30 cellular contexts compared by ENCODE assay signal in genomic region chr14:47507866-47508265, GRCh38.
"Had no signal": no experiment of that assay in that cellular context is flagged by ENCODE, and none has a peak within 500 bp of the region (broad histone marks: within the 10 kb centered on the region; RNA-seq: fewer than 3 reads in every experiment).

No MANE protein-coding gene starts in this region.

- H3K36me3 Mint-ChIP-seq: naive thymus-derived CD4-positive, alpha-beta T cell; natural killer cell; stimulated activated memory B cell treated with anti-CD40 and anti-IgM and Interleukin-4, amounts not matched to agents 10 μg/mL and 1 μg/mL and 100 μg/mL, for 72 hours; type B pancreatic cell had no signal

- H3K27ac ChIP-seq: ovary, parathyroid adenoma, psoas muscle, skin epidermis, spleen, suprapubic skin, testis, tibial artery, transverse colon, upper lobe of right lung, vagina had no signal

- H3K4me1 ChIP-seq: parathyroid adenoma, psoas muscle, spleen, suprapubic skin, testis, tibial artery, transverse colon, upper lobe of right lung, vagina had no signal

- H3K36me3 ChIP-seq: ovary, spleen, suprapubic skin, tibial artery, transverse colon, upper lobe of right lung, vagina had no signal

- H3K4me1 Mint-ChIP-seq: naive thymus-derived CD4-positive, alpha-beta T cell; natural killer cell; stimulated activated memory B cell treated with anti-CD40 and anti-IgM and Interleukin-4, amounts not matched to agents 10 μg/mL and 1 μg/mL and 100 μg/mL, for 72 hours; stimulated activated naive CD8-positive, alpha-beta T cell treated with anti-CD3 and anti-CD28 coated beads, Interleukin-15, amount 100 ng/mL, for 72 hours had no signal

- H3K4me3 Mint-ChIP-seq: naive thymus-derived CD4-positive, alpha-beta T cell; natural killer cell; nephron; stimulated activated memory B cell treated with anti-CD40 and anti-IgM and Interleukin-4, amounts not matched to agents 10 μg/mL and 1 μg/mL and 100 μg/mL, for 72 hours; stimulated activated naive CD8-positive, alpha-beta T cell treated with anti-CD3 and anti-CD28 coated beads, Interleukin-15, amount 100 ng/mL, for 72 hours; type B pancreatic cell had no signal

- H3K27me3 Mint-ChIP-seq: naive thymus-derived CD4-positive, alpha-beta T cell; progenitor cell of endocrine pancreas; stimulated activated memory B cell treated with anti-CD40 and anti-IgM and Interleukin-4, amounts not matched to agents 10 μg/mL and 1 μg/mL and 100 μg/mL, for 72 hours; stimulated activated naive CD8-positive, alpha-beta T cell treated with anti-CD3 and anti-CD28 coated beads, Interleukin-15, amount 100 ng/mL, for 72 hours; type B pancreatic cell had no signal

- DNase-seq: naive thymus-derived CD4-positive, alpha-beta T cell; natural killer cell; occipital lobe; ovary; posterior cingulate gyrus; psoas muscle; right cardiac atrium; spleen; stimulated activated CD4-positive, alpha-beta T cell treated with anti-CD3 and anti-CD28 coated beads, Interleukin-12 subunit alpha, Interleukin-12 subunit beta, amount 100 ng/mL, for 4 hours; stimulated activated CD4-positive, alpha-beta T cell treated with anti-CD3 and anti-CD28 coated beads, Interleukin-1b, Interleukin-23, amount 100 ng/mL, for 48 hours; stimulated activated CD4-positive, alpha-beta T cell treated with anti-CD3 and anti-CD28 coated beads, Interleukin-4, amount 100 ng/mL, for 1 hour; stimulated activated CD4-positive, alpha-beta T cell treated with anti-CD3 and anti-CD28 coated beads, Interleukin-4, amount 100 ng/mL, for 4 hours; stimulated activated CD8-positive, alpha-beta memory T cell treated with anti-CD3 and anti-CD28 coated beads, Interleukin-4, amount 100 ng/mL, for 48 hours; stimulated activated naive CD4-positive, alpha-beta T cell; stimulated activated naive CD8-positive, alpha-beta T cell treated with anti-CD3 and anti-CD28 coated beads, Interleukin-15, amount 100 ng/mL, for 72 hours; stimulated activated naive CD8-positive, alpha-beta T cell treated with anti-CD3 and anti-CD28 coated beads, Interleukin-15, Interleukin-2, amounts not matched to agents 100 U/mL and 50 U/mL, for 24 hours; substantia nigra; testis; tibial artery; transverse colon; upper lobe of right lung had no signal

- H3K9me3 Mint-ChIP-seq: nephron, type B pancreatic cell had no signal

- H3K9me3 ChIP-seq: ovary, psoas muscle, spleen, suprapubic skin, testis, tibial artery, transverse colon, upper lobe of right lung, vagina had no signal

- H3K4me3 ChIP-seq: ovary, psoas muscle, skin epidermis, smooth muscle cell, spleen, suprapubic skin, testis, tibial artery, transverse colon, upper lobe of right lung, vagina had no signal

- H3K27ac Mint-ChIP-seq: naive thymus-derived CD4-positive, alpha-beta T cell; natural killer cell; nephron; progenitor cell of endocrine pancreas; stimulated activated memory B cell treated with anti-CD40 and anti-IgM and Interleukin-4, amounts not matched to agents 10 μg/mL and 1 μg/mL and 100 μg/mL, for 72 hours; stimulated activated naive CD8-positive, alpha-beta T cell treated with anti-CD3 and anti-CD28 coated beads, Interleukin-15, amount 100 ng/mL, for 72 hours; type B pancreatic cell had no signal

- H3K27me3 ChIP-seq: ovary, spleen, suprapubic skin, testis, tibial artery, transverse colon, upper lobe of right lung, vagina had no signal
